In genomic region chr17:64919289-64920025, GRCh38 we compare ENCODE assay signal across 8 cellular contexts. TPM values are rescaled to one million over a fixed set of nuclear protein-coding genes. Genes with fewer than 3 reads are reported as not detected.
DNase-seq lines count a peak whose midpoint lies in the region; ATAC-seq and TF ChIP-seq lines count a peak whose summit lies in the region.
"Not testable (repeated sequence)": the region's sequence is repeated elsewhere in the genome, so short reads cannot be mapped to it uniquely, and the experiment has no call there.

LRRC37A3 (minus strand) TSS chr17:64919478; CDS start chr17:64897257, 22,221 bp downstream.

- not testable (repeated sequence) for H3K9me3 ChIP-seq in KOPT-K1 (ENCODE audit: insufficient read depth, low read length, poor library complexity, severe bottlenecking); Panc1 (ENCODE audit: control insufficient read depth, insufficient read depth, low read depth, low read length); esophagus squamous epithelium

- TF ChIP-seq POLR2A in esophagus squamous epithelium (IDR thresholded peaks at IDR 0.05) = peak in 3 of 4 donors; percentile 58 to 87 (median 79)

- H3K27ac ChIP-seq in KOPT-K1 (ENCODE audit: low read depth, low read length, poor library complexity, severe bottlenecking) (peak within 1 kb of the TSS; percentile 83), Panc1 (ENCODE audit: low read length) (peak within 1 kb of the TSS; percentile 70), esophagus squamous epithelium (peak within 1 kb of the TSS; percentile 97 to 99 (median 99))

- POLR2A ChIA-PET in Panc1 (lab: Charles Lee) = not testable (repeated sequence)

- 1 to 2% methylated on average over 13 to 23 of the region's 70 CpGs for WGBS in esophagus squamous epithelium, 2 donors

- not testable (repeated sequence) for BruUV-seq in Panc1 (replicated peaks; lab: Mats Ljungman, UMichigan)

- ATAC-seq in GM21825 (IDR thresholded peaks at IDR 0.05; ENCODE audit: unreplicated experiment) (peak; percentile 86), Panc1 (peak; percentile 99)

- not testable (repeated sequence) for H3K4me1 ChIP-seq in Panc1 (ENCODE audit: control insufficient read depth, insufficient read depth, low read length)
- H3K4me1 ChIP-seq in esophagus squamous epithelium = peaks cover 0 to 15% (median 4%) of the 10 kb centered on the region in 3 donors

- peak; percentile 90 for TF ChIP-seq CTCF in Panc1 (IDR thresholded peaks at IDR 0.05)
- TF ChIP-seq CTCF in esophagus squamous epithelium (IDR thresholded peaks at IDR 0.05) = peak; percentile 97 to 99 (median 98)

- in situ Hi-C loops in Panc1 (cut with HindIII; ENCODE audit: low pct_unique_long_range_greater_than_20kb, low sequenced_read_pairs) = not testable (repeated sequence)

- not testable (repeated sequence) for H3K27me3 ChIP-seq in Panc1 (ENCODE audit: control insufficient read depth, insufficient read depth, low read length); esophagus squamous epithelium

- CTCF ChIA-PET in Panc1 (lab: Charles Lee) = not testable (repeated sequence)

- H3K4me3 ChIP-seq in Panc1 (ENCODE audit: low read depth in 2 of 2, low read length in 2 of 2) (peak within 1 kb of the TSS; percentile 54 to 60), esophagus squamous epithelium (peak within 1 kb of the TSS; percentile 76 to 92 (median 84))

- H3K36me3 ChIP-seq in KOPT-K1 (ENCODE audit: insufficient read depth, low read length); Panc1 (ENCODE audit: control insufficient read depth, insufficient read depth, low read length); esophagus squamous epithelium: not testable (repeated sequence)

- DNase-seq in Daoy (ENCODE audit: low read depth) = peak; percentile 96
- peak; percentile 60 for DNase-seq in Panc1 (ENCODE audit: low read depth, low spot score)
- peak; percentile 100 for DNase-seq in activated T-cell treated with anti-CD3 and anti-CD28 coated beads, Interleukin-2, amount 50 U/mL, for 48 hours
- peak; percentile 82 for DNase-seq in esophagus squamous epithelium (lab: John Stamatoyannopoulos, UW)
- peak; percentile 95 for DNase-seq in myocyte (ENCODE audit: low read depth)
- DNase-seq in stimulated activated CD8-positive, alpha-beta memory T cell treated with anti-CD3 and anti-CD28 coated beads, Interleukin-7, amount 100 ng/mL, for 4 hours (ENCODE audit: low read depth in 2 of 2) = peak; percentile 95 to 97

- intact Hi-C loops in Panc1 (cut with micrococcal nuclease; ENCODE audit: unreplicated experiment); esophagus squamous epithelium (cut with DNase I): not testable (repeated sequence)

RNA-seq across cellular contexts. Expression of gene LRRC37A3, which starts in this region (rescaled TPM):
- total RNA-seq in Daoy (2014; rRNA removed; shearing (Covaris generic)) = 1.5 and 5.4 TPM in 2 replicates
- total RNA-seq in Panc1 (2021; ENCODE audit: unreplicated experiment) = 13.3 TPM
- 9.2 TPM for polyA plus RNA-seq in Panc1 (2012; ENCODE audit: insufficient read length)
- total RNA-seq in esophagus squamous epithelium = 1 to 10 TPM; 2.3 to 6.9 (median 3.8) TPM
- 5.1 and 7.4 TPM in 2 replicates for total RNA-seq in myocyte
- 15.1 TPM for polyA plus RNA-seq in myocyte (2012)

Comparison
In these comparisons a context has a peak if more than half of its experiments do, and no peak if none do; other contexts are left out.
1. Peak in every context shown above with its lines: DNase-seq, ATAC-seq, H3K4me3 ChIP-seq and H3K27ac ChIP-seq.